Comparison of ENCODE assay signal across 8 cellular contexts in the genomic region with DNA sequence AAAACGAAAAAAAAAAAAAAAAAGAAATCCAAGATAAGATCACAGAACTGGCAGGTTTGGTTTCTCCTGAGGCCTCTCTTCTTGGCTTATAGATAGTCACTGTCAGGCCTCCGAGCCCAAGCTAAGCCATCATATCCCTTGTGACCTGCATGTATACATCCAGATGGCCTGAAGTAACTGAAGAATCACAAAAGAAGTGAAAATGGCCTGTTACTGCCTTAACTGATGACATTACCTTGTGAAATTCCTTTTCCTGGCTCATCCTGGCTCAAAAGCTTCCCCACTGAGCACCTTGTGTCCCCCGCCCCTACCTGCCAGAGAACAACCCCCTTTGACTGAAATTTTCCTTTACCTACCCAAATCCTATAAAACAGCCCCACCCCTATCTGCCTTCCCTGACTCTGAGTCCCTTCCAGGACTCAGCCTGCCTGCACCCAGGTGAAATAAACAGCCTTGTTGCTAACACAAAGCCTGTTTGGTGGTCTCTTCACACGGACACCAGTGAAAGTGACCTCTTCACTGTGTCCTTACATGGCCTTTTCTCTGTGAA. TPM values are rescaled to one million over a fixed set of nuclear protein-coding genes. Genes with fewer than 3 reads are reported as not detected.
A peak's percentile ranks its signal among the peaks of the same experiment; 100 is the strongest.
DNase-seq lines count a peak whose midpoint lies in the region; ATAC-seq and TF ChIP-seq lines count a peak whose summit lies in the region.
"Not testable (repeated sequence)": the region's sequence is repeated elsewhere in the genome, so short reads cannot be mapped to it uniquely, and the experiment has no call there.

No MANE protein-coding gene starts in this region.

- not testable (repeated sequence) for TF ChIP-seq EP300 in ovary (IDR thresholded peaks at IDR 0.05)

- not testable (repeated sequence) for H3K27me3 Mint-ChIP-seq in HFFc6 (ENCODE audit: insufficient read depth); activated CD8-positive, alpha-beta memory T cell treated with anti-CD3 and anti-CD28 coated beads, Interleukin-2, amount 10 ng/mL, durations not matched to agents 7 days and 5 days; dendritic cell treated with granulocyte-macrophage colony-stimulating factor and Interleukin-4, amounts not matched to agents 40 ng/mL and 50 ng/mL, for 4 days; immature natural killer cell (ENCODE audit: low read depth in 3 of 3); type B pancreatic cell

- CTCF ChIA-PET in activated CD8-positive, alpha-beta memory T cell treated with anti-CD3 and anti-CD28 coated beads, Interleukin-2, amount 10 ng/mL, durations not matched to agents 7 days and 5 days (lab: Charles Lee): not testable (repeated sequence)

- H3K9me3 Mint-ChIP-seq in HFFc6; activated CD8-positive, alpha-beta memory T cell treated with anti-CD3 and anti-CD28 coated beads, Interleukin-2, amount 10 ng/mL, durations not matched to agents 7 days and 5 days (ENCODE audit: low read depth); dendritic cell treated with granulocyte-macrophage colony-stimulating factor and Interleukin-4, amounts not matched to agents 40 ng/mL and 50 ng/mL, for 4 days; immature natural killer cell; type B pancreatic cell: not testable (repeated sequence)

- H3K36me3 Mint-ChIP-seq in HFFc6 (ENCODE audit: low read depth); activated CD8-positive, alpha-beta memory T cell treated with anti-CD3 and anti-CD28 coated beads, Interleukin-2, amount 10 ng/mL, durations not matched to agents 7 days and 5 days; immature natural killer cell; type B pancreatic cell: not testable (repeated sequence)
- H3K36me3 Mint-ChIP-seq in dendritic cell treated with granulocyte-macrophage colony-stimulating factor and Interleukin-4, amounts not matched to agents 40 ng/mL and 50 ng/mL, for 4 days (ENCODE audit: low read depth): peaks cover 31% of the 10 kb centered on the region

- peak overlapping the region; percentile 78 for H3K4me2 ChIP-seq in Loucy (ENCODE audit: low read depth, low read length, poor library complexity, severe bottlenecking)

- H3K27me3 ChIP-seq in Loucy (ENCODE audit: insufficient read depth, low read length, poor library complexity, severe bottlenecking); ovary: not testable (repeated sequence)

- DNase-seq in HFFc6; activated CD8-positive, alpha-beta memory T cell treated with anti-CD3 and anti-CD28 coated beads, Interleukin-2, amount 10 ng/mL, durations not matched to agents 7 days and 5 days; immature natural killer cell; ovary; type B pancreatic cell (ENCODE audit: extremely low spot score, unreplicated experiment): not testable (repeated sequence)

- H3K36me3 ChIP-seq in Loucy (ENCODE audit: insufficient read depth, low read length); ovary: not testable (repeated sequence)

- H3F3A ChIP-seq in Loucy (ENCODE audit: low read depth): not testable (repeated sequence)

- H3K9me2 ChIP-seq in Loucy (replicated peaks; ENCODE audit: low read depth, low read length): not testable (repeated sequence)

- H3K9ac ChIP-seq in Loucy (ENCODE audit: low read depth, low read length, poor library complexity, severe bottlenecking): peak overlapping the region; percentile 93

- TF ChIP-seq POLR2A in ovary (IDR thresholded peaks at IDR 0.05): not testable (repeated sequence)

- 21 to 26% (median 23%) methylated on average over 4 of the region's 4 CpGs for WGBS in ovary, 3 donors

- TF ChIP-seq CTCF in HFFc6 (IDR thresholded peaks at IDR 0.05); Loucy (conservative IDR thresholded peaks at IDR 0.05; ENCODE audit: low read length); ovary (IDR thresholded peaks at IDR 0.05); type B pancreatic cell (conservative IDR thresholded peaks at IDR 0.05): not testable (repeated sequence)

- H3K4me3 ChIP-seq in Loucy (ENCODE audit: low read length, poor library complexity, severe bottlenecking): peak overlapping the region; percentile 95
- peak overlapping the region; percentile 89 for H3K4me3 ChIP-seq in ovary

- not testable (repeated sequence) for H3K9me3 ChIP-seq in Loucy (ENCODE audit: insufficient read depth, low read depth, low read length); ovary

- peaks cover 28% of the 10 kb centered on the region for H3K4me1 ChIP-seq in Loucy (ENCODE audit: insufficient read depth, low read length, poor library complexity, severe bottlenecking)
- H3K4me1 ChIP-seq in ovary (ENCODE audit: insufficient read depth): not testable (repeated sequence)

- H3K27ac Mint-ChIP-seq in HFFc6 (peak overlapping the region; percentile 92), immature natural killer cell (peak overlapping the region; percentile 95 to 97 (median 97)), type B pancreatic cell (peak overlapping the region; percentile 99)
- peak overlapping the region; percentile 96 for H3K27ac Mint-ChIP-seq in activated CD8-positive, alpha-beta memory T cell treated with anti-CD3 and anti-CD28 coated beads, Interleukin-2, amount 10 ng/mL, durations not matched to agents 7 days and 5 days
- peak overlapping the region; percentile 93 for H3K27ac Mint-ChIP-seq in dendritic cell treated with granulocyte-macrophage colony-stimulating factor and Interleukin-4, amounts not matched to agents 40 ng/mL and 50 ng/mL, for 4 days

- peak overlapping the region; percentile 82 to 94 for H3K27ac ChIP-seq in ovary

- intact Hi-C loops in dendritic cell treated with granulocyte-macrophage colony-stimulating factor and Interleukin-4, amounts not matched to agents 40 ng/mL and 50 ng/mL, for 4 days (cut with micrococcal nuclease): loop anchor here (1.0 to 5.0 kb wide), 4 partner anchors 36 to 100 kb away; a partner anchor contains a TSS
- intact Hi-C loops in ovary (cut with DNase I): loop anchor here in 1 of 4 donors (2.0 kb wide), 1 partner anchor 36 kb away; a partner anchor contains a TSS

- H3K4me3 Mint-ChIP-seq in HFFc6 (peak overlapping the region; percentile 91), immature natural killer cell (peak overlapping the region; percentile 97 to 99 (median 98)), type B pancreatic cell (peak overlapping the region; percentile 98)
- peak overlapping the region; percentile 95 for H3K4me3 Mint-ChIP-seq in activated CD8-positive, alpha-beta memory T cell treated with anti-CD3 and anti-CD28 coated beads, Interleukin-2, amount 10 ng/mL, durations not matched to agents 7 days and 5 days
- peak overlapping the region; percentile 87 for H3K4me3 Mint-ChIP-seq in dendritic cell treated with granulocyte-macrophage colony-stimulating factor and Interleukin-4, amounts not matched to agents 40 ng/mL and 50 ng/mL, for 4 days

- peaks cover 30% of the 10 kb centered on the region for H4K20me1 ChIP-seq in Loucy (ENCODE audit: insufficient read depth, low read length, poor library complexity, severe bottlenecking)

- ATAC-seq in GM18517 (IDR thresholded peaks at IDR 0.05; ENCODE audit: unreplicated experiment): peak; percentile 13
- peak; percentile 21 for ATAC-seq in activated CD8-positive, alpha-beta memory T cell treated with anti-CD3 and anti-CD28 coated beads, Interleukin-2, amount 10 ng/mL, durations not matched to agents 7 days and 5 days

- H3K79me2 ChIP-seq in Loucy (ENCODE audit: insufficient read depth, low read length): peaks cover 52% of the 10 kb centered on the region

- H2AFZ ChIP-seq in Loucy (ENCODE audit: low read length): peak overlapping the region; percentile 95

- peaks cover 39% of the 10 kb centered on the region for H3K4me1 Mint-ChIP-seq in HFFc6 (ENCODE audit: low read depth)
- peaks cover 36% of the 10 kb centered on the region for H3K4me1 Mint-ChIP-seq in activated CD8-positive, alpha-beta memory T cell treated with anti-CD3 and anti-CD28 coated beads, Interleukin-2, amount 10 ng/mL, durations not matched to agents 7 days and 5 days
- H3K4me1 Mint-ChIP-seq in dendritic cell treated with granulocyte-macrophage colony-stimulating factor and Interleukin-4, amounts not matched to agents 40 ng/mL and 50 ng/mL, for 4 days (ENCODE audit: low read depth): peaks cover 42% of the 10 kb centered on the region
- peaks cover 42 to 46% of the 10 kb centered on the region in 2 donors for H3K4me1 Mint-ChIP-seq in immature natural killer cell
- peaks cover 29% of the 10 kb centered on the region for H3K4me1 Mint-ChIP-seq in type B pancreatic cell (ENCODE audit: unreplicated experiment)

RNA-seq across cellular contexts. Expression of a gene that starts 36.0 kb away (rescaled TPM):
- total RNA-seq in HFFc6 (2021; fragmentation: NEBNext Ultra II Directional; extraction: Animal tissue kit (Norgen Biotek cat#: 25700)): 10 to 100 TPM in 3 of 6 experiments, 1 to 10 TPM in 3; 8.2 to 11.8 (median 10.1) TPM
- total RNA-seq in activated CD8-positive, alpha-beta memory T cell treated with anti-CD3 and anti-CD28 coated beads, Interleukin-2, amount 10 ng/mL, durations not matched to agents 7 days and 5 days: 10 to 100 TPM; 27.8 to 41.9 TPM
- polyA plus RNA-seq in immature natural killer cell: 10 to 100 TPM in 1 of 3 donors, 1 to 10 TPM in 2; 4.4 to 20.7 (median 7.5) TPM
- total RNA-seq in ovary: 10 to 100 TPM; 15.6 to 28.5 (median 22.0) TPM
- polyA plus RNA-seq in ovary: 10 to 100 TPM; 13.4 to 25.8 TPM
- 6.7 and 13.7 TPM in 2 replicates for total RNA-seq in type B pancreatic cell (ENCODE audit: low replicate concordance)
